Comparison of ENCODE assay signal across 2 cellular contexts in genomic region chr5:126536874-126537273, GRCh38.
TF ChIP-seq lines count a peak whose summit lies in the region.

No MANE protein-coding gene starts in this region.

TF ChIP-seq in SK-N-SH, 30 proteins besides CTCF, POLR2A, EP300 and RAD21:
- no peak for TF ChIP-seq NRF1 (IDR thresholded peaks at IDR 0.05; ENCODE audit: low read depth, low read length)
- no peak for TF ChIP-seq JUND (IDR thresholded peaks at IDR 0.05)
- TF ChIP-seq USF1 (IDR thresholded peaks at IDR 0.05; ENCODE audit: borderline replicate concordance, low read depth) = no peak
- no peak for TF ChIP-seq RCOR1 (IDR thresholded peaks at IDR 0.05; ENCODE audit: low read length)
- no peak for TF ChIP-seq TAF1 (IDR thresholded peaks at IDR 0.05; ENCODE audit: borderline replicate concordance, low read depth, low read length)
- TF ChIP-seq MXI1 (IDR thresholded peaks at IDR 0.05; ENCODE audit: low read depth, low read length) = no peak
- TF ChIP-seq RFX5 (IDR thresholded peaks at IDR 0.05; ENCODE audit: low read length) = no peak
- no peak for TF ChIP-seq EZH2phosphoT487 (IDR thresholded peaks at IDR 0.05; ENCODE audit: borderline replicate concordance, low read depth)
- TF ChIP-seq TEAD4 (IDR thresholded peaks at IDR 0.05; ENCODE audit: borderline replicate concordance, insufficient read depth) = no peak
- no peak for TF ChIP-seq SMC3 (IDR thresholded peaks at IDR 0.05; ENCODE audit: low read depth, low read length)
- TF ChIP-seq GABPA (IDR thresholded peaks at IDR 0.05; ENCODE audit: low read depth) = no peak
- no peak for TF ChIP-seq MAX (IDR thresholded peaks at IDR 0.05; ENCODE audit: low read depth)
- no peak for TF ChIP-seq USF2 (IDR thresholded peaks at IDR 0.05; ENCODE audit: borderline replicate concordance, low read depth, low read length)
- TF ChIP-seq ELF1 (IDR thresholded peaks at IDR 0.05) = no peak
- no peak for TF ChIP-seq TCF12 (IDR thresholded peaks at IDR 0.05)
- TF ChIP-seq PBX3 (IDR thresholded peaks at IDR 0.05) = no peak
- TF ChIP-seq REST (IDR thresholded peaks at IDR 0.05; ENCODE audit: low read depth, low read length) = no peak
- TF ChIP-seq FOSL2 (IDR thresholded peaks at IDR 0.05; ENCODE audit: borderline replicate concordance, low read depth) = no peak
- no peak for TF ChIP-seq RXRA (IDR thresholded peaks at IDR 0.05; ENCODE audit: borderline replicate concordance, low read depth)

TF ChIP-seq in SK-N-SH treated with all-trans-retinoic acid at 6 μM for 48 hours, 23 proteins besides CTCF, POLR2A, EP300 and RAD21:
- TF ChIP-seq TSHZ2 (CRISPR knock-in tag; IDR thresholded peaks at IDR 0.05) = no peak
- no peak for TF ChIP-seq POU6F1 (CRISPR knock-in tag; IDR thresholded peaks at IDR 0.05; ENCODE audit: borderline replicate concordance, low read depth)
- TF ChIP-seq RARB (CRISPR knock-in tag; IDR thresholded peaks at IDR 0.05) = no peak
- TF ChIP-seq ZNF565 (CRISPR knock-in tag; conservative IDR thresholded peaks at IDR 0.05; ENCODE audit: low read depth) = no peak
- no peak for TF ChIP-seq OSR1 (CRISPR knock-in tag; IDR thresholded peaks at IDR 0.05)
- no peak for TF ChIP-seq TCF4 (CRISPR knock-in tag; IDR thresholded peaks at IDR 0.05; ENCODE audit: borderline replicate concordance)
- no peak for TF ChIP-seq ZNF8 (CRISPR knock-in tag; IDR thresholded peaks at IDR 0.05)
- no peak for TF ChIP-seq ESRRG (CRISPR knock-in tag; IDR thresholded peaks at IDR 0.05)
- no peak for TF ChIP-seq ZFP3 (CRISPR knock-in tag; IDR thresholded peaks at IDR 0.05)
- no peak for TF ChIP-seq SNAI2 (CRISPR knock-in tag; IDR thresholded peaks at IDR 0.05)
- no peak for TF ChIP-seq GLIS3 (CRISPR knock-in tag; IDR thresholded peaks at IDR 0.05)
- TF ChIP-seq CSDC2 (CRISPR knock-in tag; IDR thresholded peaks at IDR 0.05) = no peak
- no peak for TF ChIP-seq TOX (CRISPR knock-in tag; IDR thresholded peaks at IDR 0.05; ENCODE audit: borderline replicate concordance)
- no peak for TF ChIP-seq BACH2 (CRISPR knock-in tag; IDR thresholded peaks at IDR 0.05; ENCODE audit: borderline replicate concordance)
- TF ChIP-seq ZC3H10 (CRISPR knock-in tag; IDR thresholded peaks at IDR 0.05) = no peak
- TF ChIP-seq PPARA (CRISPR knock-in tag; IDR thresholded peaks at IDR 0.05; ENCODE audit: borderline replicate concordance) = no peak
- no peak for TF ChIP-seq ZFP30 (CRISPR knock-in tag; IDR thresholded peaks at IDR 0.05)
